In genomic region chr5:98927242-98927987, GRCh38 we compare ENCODE assay signal across 8 cellular contexts. TPM values are rescaled to one million over a fixed set of nuclear protein-coding genes. Genes with fewer than 3 reads are reported as not detected.
DNase-seq lines count a peak whose midpoint lies in the region; ATAC-seq and TF ChIP-seq lines count a peak whose summit lies in the region.

No MANE protein-coding gene starts in this region.

- ATAC-seq in HG02943 (IDR thresholded peaks at IDR 0.05; ENCODE audit: low read depth, unreplicated experiment), result peak; percentile 1
- ATAC-seq in psoas muscle, result no peak

- peaks cover 0 to 41% of the 10 kb centered on the region in 2 donors for H3K36me3 ChIP-seq in psoas muscle (ENCODE audit: insufficient read depth in 1 of 2, low read depth in 1 of 2)
- H3K36me3 ChIP-seq in uterus, result no peaks in the 10 kb centered on the region

- TF ChIP-seq CTCF in psoas muscle (IDR thresholded peaks at IDR 0.05) (no peak), uterus (IDR thresholded peaks at IDR 0.05) (no peak)

- H3K4me1 ChIP-seq in psoas muscle (peaks cover 42% of the 10 kb centered on the region), uterus (peaks cover 0 to 14% of the 10 kb centered on the region in 2 donors)

- peak; percentile 58 to 86 for TF ChIP-seq POLR2A in uterus (IDR thresholded peaks at IDR 0.05)

- intact Hi-C loops in psoas muscle (cut with DNase I) (loop anchor here in 1 of 2 donors (10.0 kb wide), 1 partner anchor 153 kb away; the partner anchor contains the start of gene RGMB), uterus (cut with DNase I; ENCODE audit: low total_unique reads) (loop anchor here (10.0 kb wide), 1 partner anchor 153 kb away; the partner anchor contains the start of gene RGMB)

- no peaks in the 10 kb centered on the region for H3K27me3 ChIP-seq in psoas muscle (ENCODE audit: insufficient read depth in 3 of 3, low read length in 2 of 3)
- no peaks in the 10 kb centered on the region for H3K27me3 ChIP-seq in uterus

- H3K9me3 ChIP-seq in psoas muscle (no peaks in the 10 kb centered on the region), uterus (no peaks in the 10 kb centered on the region)

- DNase-seq in NCI-H524 (lab: John Stamatoyannopoulos, UW) (peak; percentile 7 to 32), NCI-H524 treated with DMSO at 0.1 percent for 48 hours (lab: John Stamatoyannopoulos, UW) (no peak), OCI-M1 (lab: John Stamatoyannopoulos, UW) (peak; percentile 68), globus pallidus (ENCODE audit: low spot score) (peak; percentile 55), psoas muscle (no peak), uterus (peak; percentile 47 to 65)
- peak; percentile 86 for DNase-seq in activated effector memory CD4-positive, alpha-beta T cell treated with anti-CD3 and anti-CD28 coated beads, Interleukin-2, amount 50 U/mL, for 16 hours

- H3K4me3 ChIP-seq in psoas muscle (peak overlapping the region; percentile 95), uterus (peak overlapping the region; percentile 89)

- WGBS in psoas muscle, 3 donors, result 1% methylated on average over 14 of the region's 14 CpGs

- H3K27ac ChIP-seq in psoas muscle (peak overlapping the region; percentile 100), uterus (peak overlapping the region; percentile 98 to 100)

RNA-seq across cellular contexts. Expression of gene CHD1, which starts 1.4 kb away (rescaled TPM):
- total RNA-seq in psoas muscle, result 10 to 100 TPM in 3 of 4 donors, 1 to 10 TPM in 1; 9.5 to 30.4 (median 24.5) TPM
- polyA plus RNA-seq in psoas muscle, result 10 to 100 TPM; 10.1 to 13.6 (median 13.4) TPM
- total RNA-seq in uterus, result 100 to 1,000 TPM in 1 of 4 donors, 10 to 100 TPM in 3; 27.4 to 149 (median 63.6) TPM

Comparison
In these comparisons a context has a peak if more than half of its experiments do, and no peak if none do; other contexts are left out.
1. DNase-seq: peak in NCI-H524 (2 of 2), OCI-M1 (single experiment), activated effector memory CD4-positive, alpha-beta T cell treated with anti-CD3 and anti-CD28 coated beads, Interleukin-2, amount 50 U/mL, for 16 hours (single experiment), globus pallidus (single experiment) and uterus (2 of 2); none in NCI-H524 treated with DMSO at 0.1 percent for 48 hours (single experiment) and psoas muscle (0 of 2).